8 cellular contexts compared by ENCODE assay signal in genomic region chr1:45686081-45687013, GRCh38.
DNase-seq lines count a peak whose midpoint lies in the region; ATAC-seq lines count a peak whose summit lies in the region.

A gene with protein sequence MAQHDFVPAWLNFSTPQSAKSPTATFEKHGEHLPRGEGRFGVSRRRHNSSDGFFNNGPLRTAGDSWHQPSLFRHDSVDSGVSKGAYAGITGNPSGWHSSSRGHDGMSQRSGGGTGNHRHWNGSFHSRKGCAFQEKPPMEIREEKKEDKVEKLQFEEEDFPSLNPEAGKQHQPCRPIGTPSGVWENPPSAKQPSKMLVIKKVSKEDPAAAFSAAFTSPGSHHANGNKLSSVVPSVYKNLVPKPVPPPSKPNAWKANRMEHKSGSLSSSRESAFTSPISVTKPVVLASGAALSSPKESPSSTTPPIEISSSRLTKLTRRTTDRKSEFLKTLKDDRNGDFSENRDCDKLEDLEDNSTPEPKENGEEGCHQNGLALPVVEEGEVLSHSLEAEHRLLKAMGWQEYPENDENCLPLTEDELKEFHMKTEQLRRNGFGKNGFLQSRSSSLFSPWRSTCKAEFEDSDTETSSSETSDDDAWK (minus strand): TSS chr1:45686533. CDS start chr1:45659087, 27,446 bp downstream.

- DNase-seq in CMK (ENCODE audit: low read depth) (peak; percentile 97), HS-27A (ENCODE audit: low read depth) (peak; percentile 90), NK-92 (lab: John Stamatoyannopoulos, UW; ENCODE audit: unreplicated experiment) (peak; percentile 79), memory B cell (ENCODE audit: low spot score in 2 of 2) (peak; percentile 98)
- peak; percentile 99 for DNase-seq in activated CD8-positive, alpha-beta memory T cell treated with anti-CD3 and anti-CD28 coated beads for 24 hours
- DNase-seq in effector CD8-positive, alpha-beta T cell (lab: John Stamatoyannopoulos, UW) = peak; percentile 94
- peak; percentile 96 for DNase-seq in stimulated activated CD8-positive, alpha-beta memory T cell treated with anti-CD3 and anti-CD28 coated beads, Interleukin-12 subunit alpha, Interleukin-12 subunit beta, amount 100 ng/mL, for 24 hours (ENCODE audit: extremely low read depth)

- peaks cover 5% of the 10 kb centered on the region for H3K36me3 Mint-ChIP-seq in memory B cell

- no peaks in the 10 kb centered on the region for H3K9me3 Mint-ChIP-seq in memory B cell

- no peaks in the 10 kb centered on the region for H3K27me3 Mint-ChIP-seq in memory B cell

- H3K27ac Mint-ChIP-seq in memory B cell = peak within 1 kb of the TSS; percentile 97

- H3K4me3 Mint-ChIP-seq in memory B cell = peak within 1 kb of the TSS; percentile 100

- peaks cover 15% of the 10 kb centered on the region for H3K4me1 Mint-ChIP-seq in memory B cell

- ATAC-seq in GM19463 (IDR thresholded peaks at IDR 0.05; ENCODE audit: unreplicated experiment) (peak; percentile 49), memory B cell (ENCODE audit: low read depth) (peak; percentile 66)

Comparison
In these comparisons a context has a peak if more than half of its experiments do, and no peak if none do; other contexts are left out.
1. Peak in every context shown above with its lines: DNase-seq and ATAC-seq.